In the genomic region with DNA sequence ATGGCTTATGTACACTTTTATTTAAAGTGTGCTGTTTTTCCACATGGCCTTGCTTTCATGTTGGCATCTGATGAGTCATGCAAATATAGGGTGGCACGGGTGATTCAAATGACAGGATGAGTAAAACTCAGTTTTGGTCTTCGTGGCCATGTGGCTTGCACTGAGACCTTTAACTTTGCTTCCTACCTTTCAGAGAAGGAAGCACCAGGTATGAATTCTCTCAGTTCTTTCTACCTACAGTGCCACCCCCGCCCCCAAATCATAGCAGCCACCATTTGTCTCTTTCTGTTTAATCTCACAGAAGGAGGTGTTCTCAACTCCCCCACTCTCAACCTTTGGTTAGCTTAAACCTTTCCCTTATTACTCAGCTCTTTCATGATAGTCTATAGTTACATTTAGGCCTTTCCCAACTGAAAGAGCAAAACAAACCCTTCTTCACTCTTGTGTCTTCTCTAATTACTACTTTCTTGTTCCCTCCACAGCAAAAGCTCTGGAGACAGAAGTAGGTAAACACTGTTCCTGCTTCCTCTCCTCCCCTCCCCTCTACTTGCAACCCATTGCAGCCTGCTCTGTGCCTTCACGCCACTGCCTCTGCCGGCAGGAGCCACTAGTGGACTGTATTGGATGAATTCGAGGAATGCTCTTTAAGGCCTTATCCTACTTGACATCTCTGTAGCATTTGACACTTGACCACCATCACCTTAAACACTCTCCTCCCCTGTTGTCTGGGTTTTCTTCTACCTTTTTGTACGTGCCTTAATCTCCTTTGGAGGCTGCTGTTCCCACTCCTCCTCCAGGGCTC, we compare ENCODE assay signal across 8 cellular contexts.
DNase-seq lines count a peak whose midpoint lies in the region; ATAC-seq and TF ChIP-seq lines count a peak whose summit lies in the region.

No MANE protein-coding gene starts in this region.

- no peaks in the 10 kb centered on the region for H3K36me3 Mint-ChIP-seq in Calu3 (ENCODE audit: insufficient read depth, unreplicated experiment)

- peak overlapping the region; percentile 11 for H3K27ac Mint-ChIP-seq in Calu3 (ENCODE audit: unreplicated experiment)

- DNase-seq in Calu3 (peak; percentile 22), left ventricle myocardium superior (no peak), NAMALWA (ENCODE audit: low spot score) (no peak), ecto neural progenitor cell (ENCODE audit: low spot score) (no peak)
- peak; percentile 54 for DNase-seq in activated CD8-positive, alpha-beta memory T cell treated with anti-CD3 and anti-CD28 coated beads, Interleukin-2, amount 50 U/mL, for 4 hours
- peak; percentile 72 for DNase-seq in stimulated activated CD4-positive, alpha-beta T cell treated with anti-CD3 and anti-CD28 coated beads, Interleukin-1b, Interleukin-23, amount 100 ng/mL, for 48 hours

- CTCF ChIA-PET in Calu3 (lab: Charles Lee): no interaction called here

- no TSS peak for BruUV-seq in Calu3 (replicated peaks; lab: Mats Ljungman, UMichigan)

- ATAC-seq in HG03354 (IDR thresholded peaks at IDR 0.05; ENCODE audit: poor library complexity, severe bottlenecking, unreplicated experiment) (peak; percentile 38), left ventricle myocardium superior (peak; percentile 48), GM19395 (IDR thresholded peaks at IDR 0.05; ENCODE audit: unreplicated experiment) (no peak)

- TF ChIP-seq CTCF in Calu3 (IDR thresholded peaks at IDR 0.05; ENCODE audit: unreplicated experiment): no peak

- H3K9me3 Mint-ChIP-seq in Calu3 (ENCODE audit: low read depth, unreplicated experiment): no peaks in the 10 kb centered on the region

- intact Hi-C loops in Calu3 (cut with micrococcal nuclease; ENCODE audit: unreplicated experiment): loop anchor here (5.0 kb wide), 1 partner anchor 51 kb away; no protein-coding TSS in a partner anchor
- intact Hi-C loops in left ventricle myocardium superior (cut with micrococcal nuclease): no loop called here

- H3K4me3 Mint-ChIP-seq in Calu3 (ENCODE audit: low read depth, unreplicated experiment): no peak overlapping the region

- H3K27me3 Mint-ChIP-seq in Calu3 (ENCODE audit: unreplicated experiment): no peaks in the 10 kb centered on the region

- peaks cover 30% of the 10 kb centered on the region for H3K4me1 Mint-ChIP-seq in Calu3 (ENCODE audit: low read depth, unreplicated experiment)

Comparison
In these comparisons a context has a peak if more than half of its experiments do, and no peak if none do; other contexts are left out.
1. DNase-seq: peak in Calu3 (single experiment), activated CD8-positive, alpha-beta memory T cell treated with anti-CD3 and anti-CD28 coated beads, Interleukin-2, amount 50 U/mL, for 4 hours (single experiment) and stimulated activated CD4-positive, alpha-beta T cell treated with anti-CD3 and anti-CD28 coated beads, Interleukin-1b, Interleukin-23, amount 100 ng/mL, for 48 hours (single experiment); none in left ventricle myocardium superior (single experiment), NAMALWA (single experiment) and ecto neural progenitor cell (single experiment).